In genomic region chr1:203308205-203309114, GRCh38 we compare ENCODE assay signal across 9 cellular contexts. TPM values are rescaled to one million over a fixed set of nuclear protein-coding genes. Genes with fewer than 3 reads are reported as not detected.
DNase-seq lines count a peak whose midpoint lies in the region; ATAC-seq lines count a peak whose summit lies in the region.
"Had no signal": no experiment of that assay in that cellular context is flagged by ENCODE, and none has a peak within 500 bp of the region (broad histone marks: within the 10 kb centered on the region; RNA-seq: fewer than 3 reads in every experiment).

No MANE protein-coding gene starts in this region.

- H3K4me3 Mint-ChIP-seq in activated CD4-positive, alpha-beta T cell treated with anti-CD3 and anti-CD28 coated beads, Interleukin-2, amount 10 ng/mL, durations not matched to agents 24 days and 14 days, result peak overlapping the region; percentile 99

- peaks cover 58% of the 10 kb centered on the region for H3K4me1 Mint-ChIP-seq in activated CD4-positive, alpha-beta T cell treated with anti-CD3 and anti-CD28 coated beads, Interleukin-2, amount 10 ng/mL, durations not matched to agents 24 days and 14 days

- peaks cover 62% of the 10 kb centered on the region for H3K36me3 Mint-ChIP-seq in activated CD4-positive, alpha-beta T cell treated with anti-CD3 and anti-CD28 coated beads, Interleukin-2, amount 10 ng/mL, durations not matched to agents 24 days and 14 days (ENCODE audit: low read depth)
- H3K36me3 Mint-ChIP-seq in activated naive CD4-positive, alpha-beta T cell treated with anti-CD3 and anti-CD28 coated beads, Interleukin-2, amount 50 U/mL, for 72 hours, result peaks cover 50 to 58% of the 10 kb centered on the region in 2 donors

- peak overlapping the region; percentile 77 for H3K27ac Mint-ChIP-seq in activated CD4-positive, alpha-beta T cell treated with anti-CD3 and anti-CD28 coated beads, Interleukin-2, amount 10 ng/mL, durations not matched to agents 24 days and 14 days
- peak overlapping the region; percentile 98 for H3K27ac Mint-ChIP-seq in activated naive CD4-positive, alpha-beta T cell treated with anti-CD3 and anti-CD28 coated beads, Interleukin-2, amount 50 U/mL, for 72 hours

- peak; percentile 65 for DNase-seq in activated CD4-positive, alpha-beta T cell treated with anti-CD3 and anti-CD28 coated beads, Interleukin-2, amount 10 ng/mL, durations not matched to agents 24 days and 14 days
- no peak for DNase-seq in activated CD4-positive, alpha-beta T cell treated with anti-CD3 and anti-CD28 coated beads for 4 hours
- DNase-seq in activated naive CD4-positive, alpha-beta T cell treated with anti-CD3 and anti-CD28 coated beads, Interleukin-2, amount 50 U/mL, for 72 hours (ENCODE audit: low spot score in 2 of 2), result no peak
- DNase-seq in NCI-H146 treated with DMSO at 0.1 percent for 48 hours (lab: John Stamatoyannopoulos, UW; ENCODE audit: unreplicated experiment) (no peak), OCI-M1 (lab: John Stamatoyannopoulos, UW) (no peak)
- DNase-seq in stimulated activated CD4-positive, alpha-beta T cell treated with anti-CD3 and anti-CD28 coated beads, Interleukin-4, amount 100 ng/mL, for 1 hour, result no peak
- DNase-seq: hippocampal formation had no signal

- peak overlapping the region; percentile 31 for H3K27ac ChIP-seq in layer of hippocampus (ENCODE audit: low read depth, low read length)
- H3K27ac ChIP-seq in temporal lobe (ENCODE audit: low read depth, low read length), result peak overlapping the region; percentile 53

- no peaks in the 10 kb centered on the region for H3K9me3 Mint-ChIP-seq in activated CD4-positive, alpha-beta T cell treated with anti-CD3 and anti-CD28 coated beads, Interleukin-2, amount 10 ng/mL, durations not matched to agents 24 days and 14 days
- H3K9me3 Mint-ChIP-seq in activated naive CD4-positive, alpha-beta T cell treated with anti-CD3 and anti-CD28 coated beads, Interleukin-2, amount 50 U/mL, for 72 hours, result no peaks in the 10 kb centered on the region

- ATAC-seq in activated naive CD4-positive, alpha-beta T cell treated with anti-CD3 and anti-CD28 coated beads, Interleukin-2, amount 50 U/mL, for 72 hours, result no peak

- H3K27me3 ChIP-seq in layer of hippocampus (ENCODE audit: control insufficient read depth, insufficient read depth, low read length), result no peaks in the 10 kb centered on the region

- no peaks in the 10 kb centered on the region for H3K27me3 Mint-ChIP-seq in activated CD4-positive, alpha-beta T cell treated with anti-CD3 and anti-CD28 coated beads, Interleukin-2, amount 10 ng/mL, durations not matched to agents 24 days and 14 days

- intact Hi-C loops in activated CD4-positive, alpha-beta T cell treated with anti-CD3 and anti-CD28 coated beads, Interleukin-2, amount 10 ng/mL, durations not matched to agents 24 days and 14 days (cut with micrococcal nuclease), result loop anchor here (1.0 kb wide), 1 partner anchor 10 kb away; no protein-coding TSS in a partner anchor

RNA-seq across cellular contexts. Expression of gene BTG2, which starts 3.1 kb away (rescaled TPM):
- 106 and 108 TPM in 2 replicates for total RNA-seq in activated CD4-positive, alpha-beta T cell treated with anti-CD3 and anti-CD28 coated beads, Interleukin-2, amount 10 ng/mL, durations not matched to agents 24 days and 14 days
- total RNA-seq in activated naive CD4-positive, alpha-beta T cell treated with anti-CD3 and anti-CD28 coated beads, Interleukin-2, amount 50 U/mL, for 72 hours, result 100 to 1,000 TPM in 1 of 2 donors, 10 to 100 TPM in 1; 87.2 to 185 TPM
- 10.1 TPM for total RNA-seq in temporal lobe

RNA-seq across cellular contexts. Expression of gene FMOD, which starts 42.5 kb away (rescaled TPM):
- total RNA-seq in activated CD4-positive, alpha-beta T cell treated with anti-CD3 and anti-CD28 coated beads, Interleukin-2, amount 10 ng/mL, durations not matched to agents 24 days and 14 days, result 1.4 and 1.9 TPM in 2 replicates
- total RNA-seq in activated naive CD4-positive, alpha-beta T cell treated with anti-CD3 and anti-CD28 coated beads, Interleukin-2, amount 50 U/mL, for 72 hours, result 1 to 10 TPM in 1 of 2 donors, under 1 TPM in 1; 0.68 to 1.4 TPM
- total RNA-seq in temporal lobe, result 2.2 TPM
